ENCODE assay signal across 7 cellular contexts in genomic region chr2:149413487-149413886, GRCh38.
"Had no signal": no experiment of that assay in that cellular context is flagged by ENCODE, and none has a peak within 500 bp of the region (broad histone marks: within the 10 kb centered on the region; RNA-seq: fewer than 3 reads in every experiment).

No MANE protein-coding gene starts in this region.

- ATAC-seq: GM12878 had no signal

- FAIRE-seq: GM12878, GM12891, GM12892, GM18507, GM19239 had no signal

- DNase-seq: GDM1, GF-D8 had no signal

- H3K4me3 ChIP-seq: GM12878 had no signal
